In genomic region chr12:40946612-40947194, GRCh38 we compare ENCODE assay signal across 9 cellular contexts.
DNase-seq lines count a peak whose midpoint lies in the region; ATAC-seq and TF ChIP-seq lines count a peak whose summit lies in the region.
"Had no signal": no experiment of that assay in that cellular context is flagged by ENCODE, and none has a peak within 500 bp of the region (broad histone marks: within the 10 kb centered on the region; RNA-seq: fewer than 3 reads in every experiment).

No MANE protein-coding gene starts in this region.

- H3K9me3 ChIP-seq in gastroesophageal sphincter, result no peaks in the 10 kb centered on the region
- no peaks in the 10 kb centered on the region for H3K9me3 ChIP-seq in testis
- H3K9me3 ChIP-seq: SJSA1 had no signal

- ATAC-seq in gastroesophageal sphincter (no peak), HG03460 (IDR thresholded peaks at IDR 0.05; ENCODE audit: unreplicated experiment) (no peak)

- peak; percentile 84 for TF ChIP-seq RAD21 in Ishikawa (IDR thresholded peaks at IDR 0.05; ENCODE audit: low read depth)

- no peaks in the 10 kb centered on the region for H3K4me1 Mint-ChIP-seq in immature natural killer cell

- no peaks in the 10 kb centered on the region for H3K9me3 Mint-ChIP-seq in immature natural killer cell

- in situ Hi-C loops in G401 (cut with HindIII; ENCODE audit: low sequenced_read_pairs), result no loop called here

- H3K4me1 ChIP-seq in gastroesophageal sphincter (no peaks in the 10 kb centered on the region), testis (no peaks in the 10 kb centered on the region)
- H3K4me1 ChIP-seq: SJSA1 had no signal

- H3K36me3 Mint-ChIP-seq in immature natural killer cell, result no peaks in the 10 kb centered on the region

- H3K36me3 ChIP-seq in gastroesophageal sphincter (no peaks in the 10 kb centered on the region), testis (ENCODE audit: low read depth, missing control alignments) (no peaks in the 10 kb centered on the region)
- H3K36me3 ChIP-seq: SJSA1 had no signal

- TF ChIP-seq CTCF in gastroesophageal sphincter (IDR thresholded peaks at IDR 0.05) (peak; percentile 43 to 71 (median 69)), testis (IDR thresholded peaks at IDR 0.05) (peak; percentile 45 to 71 (median 60))

- H3K4me3 ChIP-seq in gastroesophageal sphincter (no peak overlapping the region), testis (no peak overlapping the region)
- H3K4me3 ChIP-seq: SJSA1 had no signal

- H3K27me3 ChIP-seq in gastroesophageal sphincter, result no peaks in the 10 kb centered on the region
- no peaks in the 10 kb centered on the region for H3K27me3 ChIP-seq in testis
- H3K27me3 ChIP-seq: SJSA1 had no signal

- H3K27ac ChIP-seq in gastroesophageal sphincter (no peak overlapping the region), testis (no peak overlapping the region)
- H3K27ac ChIP-seq: SJSA1 had no signal

- 0 to 3% methylated on average over 1 of the region's 1 CpG for WGBS in gastroesophageal sphincter (ENCODE audit: low coverage in 1 of 2), 2 donors
- WGBS in testis, 2 donors, result 19 to 24% methylated on average over 1 of the region's 1 CpG

- no peak overlapping the region for H3K4me3 Mint-ChIP-seq in immature natural killer cell

- no peak overlapping the region for H3K27ac Mint-ChIP-seq in immature natural killer cell

- TF ChIP-seq EP300 in Ishikawa (IDR thresholded peaks at IDR 0.05; ENCODE audit: borderline replicate concordance) (no peak), gastroesophageal sphincter (IDR thresholded peaks at IDR 0.05) (no peak)

- intact Hi-C loops in testis (cut with DNase I; ENCODE audit: low total_unique reads), result no loop called here

- H3K27me3 Mint-ChIP-seq in immature natural killer cell (ENCODE audit: low read depth in 3 of 3), result peaks cover 0 to 3% (median 0%) of the 10 kb centered on the region in 3 donors

- DNase-seq in G401 (ENCODE audit: low spot score), result peak; percentile 71
- DNase-seq in SK-N-DZ (ENCODE audit: low spot score), result peak; percentile 43
- no peak for DNase-seq in testis
- no peak for DNase-seq in stimulated activated CD4-positive, alpha-beta T cell treated with anti-CD3 and anti-CD28 coated beads, Interleukin-2, amount 100 ng/mL, for 48 hours
- no peak for DNase-seq in immature natural killer cell

- TF ChIP-seq POLR2A in gastroesophageal sphincter (IDR thresholded peaks at IDR 0.05) (no peak), testis (IDR thresholded peaks at IDR 0.05) (no peak)

TF ChIP-seq in Ishikawa, 13 proteins besides CTCF, POLR2A, EP300 and RAD21:
- no peak for TF ChIP-seq FOXM1 (IDR thresholded peaks at IDR 0.05; ENCODE audit: borderline replicate concordance, low read depth)
- no peak for TF ChIP-seq TEAD4 (IDR thresholded peaks at IDR 0.05)
- no peak for TF ChIP-seq CREB1 (IDR thresholded peaks at IDR 0.05; ENCODE audit: low read depth)
TF ChIP-seq in Ishikawa: peak in this region for 0.

Comparison
In these comparisons a context has a peak if more than half of its experiments do, and no peak if none do; other contexts are left out.
1. DNase-seq: peak in G401 (single experiment) and SK-N-DZ (single experiment); none in testis (single experiment), stimulated activated CD4-positive, alpha-beta T cell treated with anti-CD3 and anti-CD28 coated beads, Interleukin-2, amount 100 ng/mL, for 48 hours (0 of 2) and immature natural killer cell (0 of 3).